ENCODE assay signal across 8 cellular contexts in the genomic region with DNA sequence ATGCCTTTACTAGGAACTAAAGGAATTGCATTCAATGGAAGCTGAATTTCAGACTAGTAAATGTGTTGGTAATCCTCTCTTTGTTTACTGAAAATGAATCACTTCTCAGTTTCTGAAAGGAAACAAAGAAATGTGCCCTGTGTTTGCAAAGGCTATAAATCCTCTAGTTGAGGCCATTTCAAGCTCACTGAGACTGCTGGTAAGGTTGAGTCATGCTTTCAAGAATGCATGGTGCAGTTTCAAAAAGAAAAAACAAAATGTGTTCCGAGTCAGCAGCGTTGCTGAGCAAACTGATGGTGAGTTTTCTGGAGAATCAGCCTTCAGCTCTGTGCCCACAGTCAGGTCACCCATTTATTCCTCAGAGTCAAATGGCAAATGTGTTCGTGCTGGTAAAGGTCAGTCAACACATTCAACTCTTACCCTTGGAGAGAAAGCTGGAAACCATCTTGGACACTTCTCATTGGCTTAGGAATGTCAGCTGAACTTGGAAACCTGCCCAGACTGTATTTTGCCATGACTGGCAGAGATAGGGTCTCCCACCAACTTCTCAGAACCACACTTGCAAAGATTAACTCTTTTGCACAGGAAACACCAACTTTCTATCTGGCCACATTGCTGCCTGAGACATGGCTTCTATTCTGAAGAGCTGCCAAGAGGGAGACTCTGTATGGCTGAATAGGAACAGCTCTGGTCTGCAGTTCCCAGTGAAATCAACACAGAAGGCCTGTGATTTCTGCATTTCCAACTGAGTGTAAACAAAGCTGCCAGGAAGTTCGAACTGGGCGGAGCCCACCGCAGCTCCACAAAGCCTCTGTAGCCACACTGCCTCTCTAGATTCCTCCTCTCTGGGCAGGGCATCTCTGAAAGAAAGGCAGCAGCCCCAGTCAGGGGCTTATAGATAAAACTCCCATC.
A peak's percentile ranks its signal among the peaks of the same experiment; 100 is the strongest.
DNase-seq lines count a peak whose midpoint lies in the region; ATAC-seq and TF ChIP-seq lines count a peak whose summit lies in the region.

No MANE protein-coding gene starts in this region.

- TF ChIP-seq CTCF in fibroblast of the aortic adventitia (IDR thresholded peaks at IDR 0.05; ENCODE audit: insufficient read depth, low read length), result no peak
- TF ChIP-seq CTCF in gastrocnemius medialis (IDR thresholded peaks at IDR 0.05 in 4 of 5, conservative IDR thresholded peaks at IDR 0.05 in 1 of 5), result no peak

- H3K9me3 ChIP-seq in gastrocnemius medialis, result no peaks in the 10 kb centered on the region

- peaks cover 47% of the 10 kb centered on the region for H3K27me3 Mint-ChIP-seq in T-helper 1 cell treated with Interleukin-12 subunit alpha and Interleukin-12 subunit beta and Interleukin-4 antibody, amounts not matched to agents 30 μg/mL and 1 μg/mL, for 36 hours (ENCODE audit: low read depth)

- no peak for TF ChIP-seq POLR2A in gastrocnemius medialis (IDR thresholded peaks at IDR 0.05)

- no peaks in the 10 kb centered on the region for H3K36me3 ChIP-seq in rectal smooth muscle tissue (ENCODE audit: control insufficient read depth, insufficient read depth, low read length)
- no peaks in the 10 kb centered on the region for H3K36me3 ChIP-seq in gastrocnemius medialis

- H3K27ac ChIP-seq in rectal smooth muscle tissue (ENCODE audit: low read depth, low read length) (peak overlapping the region; percentile 35), gastrocnemius medialis (no peak overlapping the region)

- in situ Hi-C loops in gastrocnemius medialis (cut with MboI; ENCODE audit: low sequenced_read_pairs in 4 of 4), result no loop called here

- peak overlapping the region; percentile 54 for H3K4me3 Mint-ChIP-seq in T-helper 1 cell treated with Interleukin-12 subunit alpha and Interleukin-12 subunit beta and Interleukin-4 antibody, amounts not matched to agents 30 μg/mL and 1 μg/mL, for 36 hours

- DNase-seq in GM04503 (ENCODE audit: low read depth) (peak; percentile 94), fibroblast of the aortic adventitia (ENCODE audit: low read depth) (peak; percentile 93), gastrocnemius medialis (no peak), NCI-H1105 treated with DMSO at 0.1 percent for 48 hours (lab: John Stamatoyannopoulos, UW) (no peak)

- H3K27ac Mint-ChIP-seq in T-helper 1 cell treated with Interleukin-12 subunit alpha and Interleukin-12 subunit beta and Interleukin-4 antibody, amounts not matched to agents 30 μg/mL and 1 μg/mL, for 36 hours, result peak overlapping the region; percentile 84

- H3K9me3 Mint-ChIP-seq in T-helper 1 cell treated with Interleukin-12 subunit alpha and Interleukin-12 subunit beta and Interleukin-4 antibody, amounts not matched to agents 30 μg/mL and 1 μg/mL, for 36 hours, result peaks cover 26% of the 10 kb centered on the region

- H3K36me3 Mint-ChIP-seq in T-helper 1 cell treated with Interleukin-12 subunit alpha and Interleukin-12 subunit beta and Interleukin-4 antibody, amounts not matched to agents 30 μg/mL and 1 μg/mL, for 36 hours (ENCODE audit: low read depth), result peaks cover 21% of the 10 kb centered on the region

- peaks cover 42% of the 10 kb centered on the region for H3K4me1 Mint-ChIP-seq in T-helper 1 cell treated with Interleukin-12 subunit alpha and Interleukin-12 subunit beta and Interleukin-4 antibody, amounts not matched to agents 30 μg/mL and 1 μg/mL, for 36 hours (ENCODE audit: low read depth)

- intact Hi-C loops in gastrocnemius medialis (cut with DNase I; ENCODE audit: low total_unique reads), result no loop called here

- no peak overlapping the region for H3K9ac ChIP-seq in rectal smooth muscle tissue (ENCODE audit: low read length)

- H3K27me3 ChIP-seq in rectal smooth muscle tissue (ENCODE audit: control insufficient read depth, insufficient read depth, low read length) (no peaks in the 10 kb centered on the region), gastrocnemius medialis (no peaks in the 10 kb centered on the region)

- ATAC-seq in GM19397 (IDR thresholded peaks at IDR 0.05; ENCODE audit: unreplicated experiment), result peak; percentile 81
- ATAC-seq in HG03196 (IDR thresholded peaks at IDR 0.05; ENCODE audit: unreplicated experiment), result peak; percentile 91
- ATAC-seq in gastrocnemius medialis, result no peak

- H3K4me3 ChIP-seq in fibroblast of the aortic adventitia (ENCODE audit: low read depth, low read length), result peak overlapping the region; percentile 45
- no peak overlapping the region for H3K4me3 ChIP-seq in rectal smooth muscle tissue (ENCODE audit: low read length)
- H3K4me3 ChIP-seq in gastrocnemius medialis, result no peak overlapping the region

- H3K4me1 ChIP-seq in rectal smooth muscle tissue (ENCODE audit: control insufficient read depth, insufficient read depth, low read length) (peaks cover 2% of the 10 kb centered on the region), gastrocnemius medialis (no peaks in the 10 kb centered on the region)

Comparison
In these comparisons a context has a peak if more than half of its experiments do, and no peak if none do; other contexts are left out.
1. DNase-seq: peak in GM04503 (single experiment) and fibroblast of the aortic adventitia (single experiment); none in gastrocnemius medialis (0 of 2) and NCI-H1105 treated with DMSO at 0.1 percent for 48 hours (single experiment).
2. ATAC-seq: peak in GM19397 (single experiment) and HG03196 (single experiment); none in gastrocnemius medialis (0 of 2).